ENCODE assay signal across 8 cellular contexts in the genomic region with DNA sequence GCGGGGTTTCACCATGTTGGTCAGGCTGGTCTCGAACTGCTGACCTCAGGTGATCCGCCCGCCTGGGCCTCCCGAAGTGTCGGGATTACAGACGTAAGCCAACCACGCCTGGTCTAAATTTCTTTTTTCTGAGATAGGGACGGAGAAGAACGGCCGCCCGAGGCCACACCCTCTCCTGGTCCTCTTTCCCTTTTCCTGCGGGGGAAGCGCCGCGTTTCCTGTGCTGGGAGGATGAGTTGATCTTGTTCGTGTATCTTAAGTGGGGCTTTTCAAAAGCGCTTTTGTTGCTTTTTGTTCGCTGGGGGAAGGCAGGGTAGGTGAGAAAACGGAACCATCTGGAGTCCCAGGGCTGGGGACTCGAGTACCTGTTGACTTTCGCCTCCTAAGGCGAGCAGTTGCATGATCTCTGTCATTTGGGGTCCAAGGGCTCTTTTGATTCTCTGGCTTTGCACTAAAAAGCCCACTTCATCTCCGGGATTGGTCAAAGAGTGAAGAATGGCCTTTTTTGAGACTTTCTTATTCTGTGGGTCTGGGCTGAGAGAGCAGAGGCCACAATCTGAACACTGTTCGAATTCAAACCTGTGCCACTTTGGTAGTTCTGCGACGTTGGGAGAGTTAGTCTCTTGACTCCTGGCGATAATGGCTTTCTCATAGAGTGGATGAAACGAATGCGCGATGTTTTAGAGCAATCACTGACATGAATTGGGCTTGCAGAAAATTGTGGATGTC. TPM values are rescaled to one million over a fixed set of nuclear protein-coding genes. Genes with fewer than 3 reads are reported as not detected.
DNase-seq lines count a peak whose midpoint lies in the region; ATAC-seq and TF ChIP-seq lines count a peak whose summit lies in the region.

No MANE protein-coding gene starts in this region.

- no peak overlapping the region for H4K12ac ChIP-seq in trophoblast cell (ENCODE audit: low read depth, low read length)

- H4K8ac ChIP-seq in trophoblast cell (ENCODE audit: low read depth, low read length) = no peak overlapping the region

- ATAC-seq in gastroesophageal sphincter = no peak
- ATAC-seq in HG03432 (IDR thresholded peaks at IDR 0.05; ENCODE audit: unreplicated experiment) = no peak
- no peak for ATAC-seq in GM19455 (IDR thresholded peaks at IDR 0.05; ENCODE audit: unreplicated experiment)

- H2BK12ac ChIP-seq in trophoblast cell (ENCODE audit: low read length) = no peak overlapping the region

- H3K4ac ChIP-seq in trophoblast cell (ENCODE audit: low read depth, low read length) = peak overlapping the region; percentile 98

- peak overlapping the region; percentile 94 for H3K4me3 ChIP-seq in BLaER1
- H3K4me3 ChIP-seq in Karpas-422 (ENCODE audit: low read length) = peak overlapping the region; percentile 91
- H3K4me3 ChIP-seq in gastroesophageal sphincter = peak overlapping the region; percentile 79 to 99
- H3K4me3 ChIP-seq in trophoblast cell (ENCODE audit: low read depth, low read length) = peak overlapping the region; percentile 92

- no peak overlapping the region for H2BK5ac ChIP-seq in trophoblast cell (ENCODE audit: low read depth, low read length, poor library complexity)

- no peaks in the 10 kb centered on the region for H3K9me2 ChIP-seq in Karpas-422 (replicated peaks; ENCODE audit: insufficient read depth, low read length)

- no peak overlapping the region for H3K14ac ChIP-seq in trophoblast cell (ENCODE audit: low read length)

- H4K20me1 ChIP-seq in BLaER1 (peaks cover 62% of the 10 kb centered on the region), Karpas-422 (ENCODE audit: insufficient read depth, low read depth, low read length) (peaks cover 47% of the 10 kb centered on the region)

- H3K9ac ChIP-seq in BLaER1 (peak overlapping the region; percentile 99), Karpas-422 (ENCODE audit: low read length) (peak overlapping the region; percentile 99), trophoblast cell (ENCODE audit: low read length) (peak overlapping the region; percentile 74)

- no peak overlapping the region for H4K91ac ChIP-seq in trophoblast cell (ENCODE audit: low read depth, low read length)

- H3K18ac ChIP-seq in trophoblast cell (ENCODE audit: low read length) = no peak overlapping the region

- H2AK5ac ChIP-seq in trophoblast cell (ENCODE audit: low read length) = peak overlapping the region; percentile 30

- 7 to 9% methylated on average over 13 to 20 of the region's 31 CpGs for WGBS in gastroesophageal sphincter (ENCODE audit: low coverage in 1 of 2), 2 donors
- no CpG with 5 or more reads among the region's 31 CpGs for WGBS in trophoblast cell (ENCODE audit: extremely low coverage, insufficient coverage, insufficient read length)

- TF ChIP-seq CTCF in gastroesophageal sphincter (IDR thresholded peaks at IDR 0.05) = no peak

- H3K23ac ChIP-seq in trophoblast cell (ENCODE audit: low read length) = no peak overlapping the region

- H3K4me2 ChIP-seq in BLaER1 (peak overlapping the region; percentile 95), Karpas-422 (ENCODE audit: low read depth, low read length, poor library complexity, severe bottlenecking) (peak overlapping the region; percentile 94), trophoblast cell (ENCODE audit: low read length) (peak overlapping the region; percentile 96)

- no peaks in the 10 kb centered on the region for H3K27me3 ChIP-seq in BLaER1
- no peaks in the 10 kb centered on the region for H3K27me3 ChIP-seq in Karpas-422 (ENCODE audit: low read length)
- no peaks in the 10 kb centered on the region for H3K27me3 ChIP-seq in gastroesophageal sphincter
- H3K27me3 ChIP-seq in trophoblast cell (ENCODE audit: insufficient read depth, low read length) = no peaks in the 10 kb centered on the region

- H3K36me3 ChIP-seq in BLaER1 (peaks cover 55% of the 10 kb centered on the region), Karpas-422 (ENCODE audit: insufficient read depth, low read length) (peaks cover 49% of the 10 kb centered on the region), gastroesophageal sphincter (peaks cover 11 to 42% of the 10 kb centered on the region in 2 donors), trophoblast cell (ENCODE audit: control insufficient read depth in 1 of 2, insufficient read depth in 2 of 2, low read length in 2 of 2) (peaks cover 30 to 36% of the 10 kb centered on the region in 2 experiments)

- peak; percentile 58 for DNase-seq in Karpas-422
- DNase-seq in activated T-cell treated with anti-CD3 and anti-CD28 coated beads, Interleukin-2, amount 50 U/mL, for 1 hour = peak; percentile 38
- peak; percentile 42 to 53 for DNase-seq in trophoblast cell
- no peak for DNase-seq in globus pallidus (ENCODE audit: low spot score)

- H3K4me1 ChIP-seq in BLaER1 (peaks cover 73% of the 10 kb centered on the region), Karpas-422 (ENCODE audit: low read length) (peaks cover 28% of the 10 kb centered on the region), gastroesophageal sphincter (peaks cover 0 to 60% (median 30%) of the 10 kb centered on the region in 3 donors), trophoblast cell (ENCODE audit: control insufficient read depth in 1 of 2, insufficient read depth in 2 of 2, low read length in 2 of 2) (peaks cover 3 to 4% of the 10 kb centered on the region in 2 experiments)

- TF ChIP-seq POLR2A in gastroesophageal sphincter (IDR thresholded peaks at IDR 0.05) = no peak

- peaks cover 13% of the 10 kb centered on the region for H3K79me1 ChIP-seq in trophoblast cell (ENCODE audit: low read length)

- no peak overlapping the region for H2AFZ ChIP-seq in Karpas-422 (ENCODE audit: low read length)
- H2AFZ ChIP-seq in trophoblast cell (ENCODE audit: insufficient read depth, low read length, poor library complexity) = no peak overlapping the region

- no peaks in the 10 kb centered on the region for H3K9me3 ChIP-seq in BLaER1
- no peaks in the 10 kb centered on the region for H3K9me3 ChIP-seq in Karpas-422 (ENCODE audit: low read length)
- H3K9me3 ChIP-seq in gastroesophageal sphincter = no peaks in the 10 kb centered on the region
- H3K9me3 ChIP-seq in trophoblast cell (ENCODE audit: insufficient read depth, low read depth, low read length) = no peaks in the 10 kb centered on the region

- peak overlapping the region; percentile 99 for H3K27ac ChIP-seq in BLaER1
- H3K27ac ChIP-seq in Karpas-422 (ENCODE audit: low read length) = peak overlapping the region; percentile 81
- H3K27ac ChIP-seq in gastroesophageal sphincter = peak overlapping the region in 3 of 4 donors; percentile 93 to 99 (median 99)
- no peak overlapping the region for H3K27ac ChIP-seq in trophoblast cell (ENCODE audit: low read depth, low read length)

- no peak overlapping the region for H2BK120ac ChIP-seq in trophoblast cell (ENCODE audit: insufficient read depth, low read length, poor library complexity)

- no peak for TF ChIP-seq EP300 in gastroesophageal sphincter (IDR thresholded peaks at IDR 0.05)

- peaks cover 62% of the 10 kb centered on the region for H3K79me2 ChIP-seq in Karpas-422 (ENCODE audit: low read length)
- peaks cover 32% of the 10 kb centered on the region for H3K79me2 ChIP-seq in trophoblast cell (ENCODE audit: control insufficient read depth, insufficient read depth, low read length, poor library complexity)

RNA-seq across cellular contexts. Expression of a gene that starts 1.3 kb away (rescaled TPM):
- total RNA-seq in Karpas-422 (2014; rRNA removed; shearing (Covaris generic); ENCODE audit: low replicate concordance) = 51.4 and 61.7 TPM in 2 replicates
- total RNA-seq in gastroesophageal sphincter = 10 to 100 TPM; 12.5 to 69.9 (median 40.0) TPM
- 473 and 483 TPM in 2 replicates for polyA plus RNA-seq in trophoblast cell (2013)

RNA-seq across cellular contexts. Expression of a gene that starts 21.3 kb away (rescaled TPM):
- total RNA-seq in Karpas-422 (2014; rRNA removed; shearing (Covaris generic); ENCODE audit: low replicate concordance) = 78.0 and 206 TPM in 2 replicates
- total RNA-seq in gastroesophageal sphincter = 10 to 100 TPM in 2 of 4 donors, 1 to 10 TPM in 2; 3.9 to 21.8 (median 11.3) TPM
- polyA plus RNA-seq in trophoblast cell (2013) = 4.5 and 4.8 TPM in 2 replicates

RNA-seq across cellular contexts. Expression of a gene that starts 31.4 kb away (rescaled TPM):
- total RNA-seq in Karpas-422 (2014; rRNA removed; shearing (Covaris generic); ENCODE audit: low replicate concordance) = not detected in 2 replicates
- total RNA-seq in gastroesophageal sphincter = 10 to 100 TPM in 1 of 4 donors, 1 to 10 TPM in 2, under 1 TPM in 1; 0.17 to 15.3 (median 3.7) TPM
- polyA plus RNA-seq in trophoblast cell (2013) = 0.21 and 0.29 TPM in 2 replicates

RNA-seq across cellular contexts. Expression of a gene that starts 32.7 kb away (rescaled TPM):
- total RNA-seq in Karpas-422 (2014; rRNA removed; shearing (Covaris generic); ENCODE audit: low replicate concordance) = not detected in 2 replicates
- under 1 TPM in 2 of 4 donors, not detected in 2; under 0.01 to 0.08 TPM for total RNA-seq in gastroesophageal sphincter
- polyA plus RNA-seq in trophoblast cell (2013) = 0.01 TPM in 2 replicates

RNA-seq across cellular contexts. Expression of a gene that starts 35.7 kb away (rescaled TPM):
- total RNA-seq in Karpas-422 (2014; rRNA removed; shearing (Covaris generic); ENCODE audit: low replicate concordance) = not detected in 2 replicates
- under 1 TPM in 1 of 4 donors, not detected in 3; 0.93 TPM for total RNA-seq in gastroesophageal sphincter
- polyA plus RNA-seq in trophoblast cell (2013) = not detected in 2 replicates
